1 cellular context compared by ENCODE assay signal in the genomic region with DNA sequence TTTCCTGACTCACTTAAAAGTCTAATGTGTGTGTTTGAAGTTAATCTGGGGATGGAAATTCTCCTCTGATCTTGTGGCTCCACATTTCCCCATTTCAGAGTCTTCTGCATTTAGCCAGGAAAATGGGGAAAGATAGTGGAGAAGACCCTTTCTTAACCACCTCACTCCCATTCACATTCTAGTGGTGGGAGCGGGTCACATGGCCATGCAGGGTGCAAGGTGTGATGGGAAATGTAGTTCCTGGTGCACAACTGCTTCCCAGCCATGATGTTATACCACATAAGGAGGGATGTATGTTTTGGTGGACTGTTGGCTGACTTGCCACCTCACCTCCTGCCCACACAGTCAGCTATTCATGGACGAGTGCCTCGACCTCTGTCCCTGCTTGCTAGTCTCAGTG.
TF ChIP-seq lines count a peak whose summit lies in the region.

No MANE protein-coding gene starts in this region.

TF ChIP-seq in K562, 482 proteins besides CTCF, POLR2A, EP300 and RAD21 (continued from another document and continues in another):
- TF ChIP-seq, protein P1, sequence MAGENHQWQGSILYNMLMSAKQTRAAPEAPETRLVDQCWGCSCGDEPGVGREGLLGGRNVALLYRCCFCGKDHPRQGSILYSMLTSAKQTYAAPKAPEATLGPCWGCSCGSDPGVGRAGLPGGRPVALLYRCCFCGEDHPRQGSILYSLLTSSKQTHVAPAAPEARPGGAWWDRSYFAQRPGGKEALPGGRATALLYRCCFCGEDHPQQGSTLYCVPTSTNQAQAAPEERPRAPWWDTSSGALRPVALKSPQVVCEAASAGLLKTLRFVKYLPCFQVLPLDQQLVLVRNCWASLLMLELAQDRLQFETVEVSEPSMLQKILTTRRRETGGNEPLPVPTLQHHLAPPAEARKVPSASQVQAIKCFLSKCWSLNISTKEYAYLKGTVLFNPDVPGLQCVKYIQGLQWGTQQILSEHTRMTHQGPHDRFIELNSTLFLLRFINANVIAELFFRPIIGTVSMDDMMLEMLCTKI (IDR thresholded peaks at IDR 0.05; ENCODE audit: partially characterized antibody), result no peak
- TF ChIP-seq CCNT2 (IDR thresholded peaks at IDR 0.05; ENCODE audit: borderline replicate concordance, extremely low read depth, insufficient read length, low read depth, low read length) (no peak), ZC3H11A (IDR thresholded peaks at IDR 0.05; ENCODE audit: low read depth, low read length) (no peak), ZNF586 (CRISPR knock-in tag; conservative IDR thresholded peaks at IDR 0.05) (no peak), ETV1 (tag; conservative IDR thresholded peaks at IDR 0.05; ENCODE audit: low read depth) (no peak), NELFE (IDR thresholded peaks at IDR 0.05; ENCODE audit: insufficient read depth, insufficient read length) (no peak), LARP7 (IDR thresholded peaks at IDR 0.05) (no peak), POLR3A (IDR thresholded peaks at IDR 0.05; ENCODE audit: borderline replicate concordance, extremely low read depth, insufficient read depth, insufficient read length) (no peak), NCOR1 (IDR thresholded peaks at IDR 0.05) (no peak), NFE2 (IDR thresholded peaks at IDR 0.05; ENCODE audit: low read depth) (no peak), TAL1 (IDR thresholded peaks at IDR 0.05) (no peak), HCFC1 (IDR thresholded peaks at IDR 0.05; ENCODE audit: low read depth, low read length) (peak; percentile 83), ZNF143 (CRISPR knock-in tag; IDR thresholded peaks at IDR 0.05) (peak; percentile 76), ZNF561 (CRISPR knock-in tag; conservative IDR thresholded peaks at IDR 0.05) (no peak), FOXP1 (CRISPR knock-in tag; IDR thresholded peaks at IDR 0.05) (no peak), ETV6 (IDR thresholded peaks at IDR 0.05; ENCODE audit: borderline replicate concordance in 1 of 2, low read depth in 2 of 2, low read length in 1 of 2) (no peak), ETV6 (CRISPR knock-in tag; IDR thresholded peaks at IDR 0.05; ENCODE audit: borderline replicate concordance) (no peak), SMARCA4 (IDR thresholded peaks at IDR 0.05) (no peak), NFYB (IDR thresholded peaks at IDR 0.05; ENCODE audit: extremely low read depth, insufficient read length) (peak; percentile 61), ETV5 (CRISPR knock-in tag; IDR thresholded peaks at IDR 0.05; ENCODE audit: low read depth) (no peak), MAFG (tag; conservative IDR thresholded peaks at IDR 0.05) (no peak), SIX5 (IDR thresholded peaks at IDR 0.05; ENCODE audit: borderline replicate concordance in 1 of 2, insufficient read depth in 1 of 2, low read depth in 1 of 2, low read length in 2 of 2) (peak; percentile 46 to 52; a peak in 3 of 4 replicates), ZBTB33 (CRISPR knock-in tag; IDR thresholded peaks at IDR 0.05) (no peak), ZNF696 (CRISPR knock-in tag; conservative IDR thresholded peaks at IDR 0.05) (no peak), NCOA4 (IDR thresholded peaks at IDR 0.05; ENCODE audit: partially characterized antibody) (no peak), NONO (IDR thresholded peaks at IDR 0.05; ENCODE audit: low read depth in 2 of 2, low read length in 1 of 2) (no peak), DPF2 (IDR thresholded peaks at IDR 0.05) (no peak), MLX (CRISPR knock-in tag; conservative IDR thresholded peaks at IDR 0.05) (no peak), USF1 (CRISPR knock-in tag; IDR thresholded peaks at IDR 0.05) (peak; percentile 89), KDM4B (IDR thresholded peaks at IDR 0.05; ENCODE audit: borderline replicate concordance in 2 of 2, low read depth in 1 of 2) (no peak), ZNF146 (CRISPR knock-in tag; IDR thresholded peaks at IDR 0.05; ENCODE audit: unreplicated experiment) (no peak), ZNF77 (CRISPR knock-in tag; IDR thresholded peaks at IDR 0.05) (no peak), RAD51 (IDR thresholded peaks at IDR 0.05; ENCODE audit: borderline replicate concordance, low read depth) (peak; percentile 81), TGIF2 (CRISPR knock-in tag; IDR thresholded peaks at IDR 0.05) (no peak), JUND (IDR thresholded peaks at IDR 0.05; ENCODE audit: borderline replicate concordance, low read depth, low read length) (no peak), JUND (tag; IDR thresholded peaks at IDR 0.05; ENCODE audit: borderline replicate concordance, low read depth, low read length) (no peak)
- TF ChIP-seq, protein P2, sequence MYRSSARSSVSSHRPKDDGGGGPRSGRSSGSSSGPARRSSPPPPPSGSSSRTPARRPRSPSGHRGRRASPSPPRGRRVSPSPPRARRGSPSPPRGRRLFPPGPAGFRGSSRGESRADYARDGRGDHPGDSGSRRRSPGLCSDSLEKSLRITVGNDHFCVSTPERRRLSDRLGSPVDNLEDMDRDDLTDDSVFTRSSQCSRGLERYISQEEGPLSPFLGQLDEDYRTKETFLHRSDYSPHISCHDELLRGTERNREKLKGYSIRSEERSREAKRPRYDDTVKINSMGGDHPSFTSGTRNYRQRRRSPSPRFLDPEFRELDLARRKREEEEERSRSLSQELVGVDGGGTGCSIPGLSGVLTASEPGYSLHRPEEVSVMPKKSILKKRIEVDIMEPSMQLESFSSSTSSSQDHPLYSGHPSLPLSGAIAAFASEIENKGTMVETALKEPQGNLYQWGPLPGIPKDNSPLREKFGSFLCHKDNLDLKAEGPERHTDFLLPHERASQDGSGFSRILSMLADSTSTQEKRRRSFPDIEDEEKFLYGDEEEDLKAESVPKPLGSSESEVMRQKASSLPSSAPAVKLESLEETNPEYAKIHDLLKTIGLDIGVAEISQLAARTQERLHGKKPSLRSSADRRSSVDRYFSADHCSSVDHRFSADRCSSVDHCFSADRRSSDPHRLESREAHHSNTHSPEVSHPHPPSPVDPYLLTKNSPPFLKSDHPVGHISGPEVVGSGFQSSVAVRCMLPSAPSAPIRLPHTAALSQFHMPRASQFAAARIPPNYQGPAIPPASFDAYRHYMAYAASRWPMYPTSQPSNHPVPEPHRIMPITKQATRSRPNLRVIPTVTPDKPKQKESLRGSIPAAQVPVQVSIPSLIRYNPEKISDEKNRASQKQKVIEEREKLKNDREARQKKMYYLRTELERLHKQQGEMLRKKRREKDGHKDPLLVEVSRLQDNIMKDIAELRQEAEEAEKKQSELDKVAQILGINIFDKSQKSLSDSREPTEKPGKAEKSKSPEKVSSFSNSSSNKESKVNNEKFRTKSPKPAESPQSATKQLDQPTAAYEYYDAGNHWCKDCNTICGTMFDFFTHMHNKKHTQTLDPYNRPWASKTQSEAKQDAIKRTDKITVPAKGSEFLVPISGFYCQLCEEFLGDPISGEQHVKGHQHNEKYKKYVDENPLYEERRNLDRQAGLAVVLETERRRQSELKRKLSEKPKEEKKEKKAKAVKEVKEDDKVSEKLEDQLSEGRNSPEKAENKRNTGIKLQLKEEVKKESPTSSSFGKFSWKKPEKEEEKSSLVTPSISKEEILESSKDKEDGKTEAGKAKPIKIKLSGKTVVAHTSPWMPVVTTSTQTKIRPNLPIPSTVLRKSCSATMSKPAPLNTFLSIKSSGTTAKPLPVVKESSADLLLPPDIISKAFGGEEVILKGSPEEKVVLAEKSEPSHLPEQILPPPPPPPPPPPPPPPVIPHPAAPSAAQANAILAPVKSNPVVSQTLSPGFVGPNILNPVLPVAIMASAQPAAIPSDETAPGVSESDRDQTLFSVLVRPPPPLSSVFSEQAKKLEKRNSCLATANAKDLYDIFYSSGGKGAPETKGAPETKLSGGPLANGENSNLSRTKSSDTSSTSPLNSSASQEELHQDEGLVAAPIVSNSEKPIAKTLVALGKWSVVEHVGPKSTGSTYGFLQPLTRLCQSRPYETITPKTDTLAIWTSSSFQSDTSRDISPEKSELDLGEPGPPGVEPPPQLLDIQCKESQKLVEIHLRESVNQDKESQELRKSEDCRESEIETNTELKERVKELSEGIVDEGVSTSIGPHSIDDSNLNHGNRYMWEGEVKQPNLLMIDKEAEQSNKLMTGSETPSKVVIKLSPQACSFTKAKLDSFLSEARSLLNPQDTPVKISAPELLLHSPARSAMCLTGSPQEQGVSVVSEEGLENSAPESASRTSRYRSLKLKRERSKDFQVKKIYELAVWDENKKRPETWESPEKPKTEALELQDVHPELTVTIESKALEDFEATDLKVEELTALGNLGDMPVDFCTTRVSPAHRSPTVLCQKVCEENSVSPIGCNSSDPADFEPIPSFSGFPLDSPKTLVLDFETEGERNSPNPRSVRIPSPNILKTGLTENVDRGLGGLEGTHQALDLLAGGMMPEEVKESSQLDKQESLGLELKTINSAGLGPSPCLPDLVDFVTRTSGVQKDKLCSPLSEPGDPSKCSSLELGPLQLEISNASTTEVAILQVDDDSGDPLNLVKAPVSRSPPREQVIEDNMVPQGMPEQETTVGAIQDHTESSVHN (IDR thresholded peaks at IDR 0.05; ENCODE audit: borderline replicate concordance in 1 of 2, low read depth in 1 of 2), result no peak
- TF ChIP-seq, protein P3, sequence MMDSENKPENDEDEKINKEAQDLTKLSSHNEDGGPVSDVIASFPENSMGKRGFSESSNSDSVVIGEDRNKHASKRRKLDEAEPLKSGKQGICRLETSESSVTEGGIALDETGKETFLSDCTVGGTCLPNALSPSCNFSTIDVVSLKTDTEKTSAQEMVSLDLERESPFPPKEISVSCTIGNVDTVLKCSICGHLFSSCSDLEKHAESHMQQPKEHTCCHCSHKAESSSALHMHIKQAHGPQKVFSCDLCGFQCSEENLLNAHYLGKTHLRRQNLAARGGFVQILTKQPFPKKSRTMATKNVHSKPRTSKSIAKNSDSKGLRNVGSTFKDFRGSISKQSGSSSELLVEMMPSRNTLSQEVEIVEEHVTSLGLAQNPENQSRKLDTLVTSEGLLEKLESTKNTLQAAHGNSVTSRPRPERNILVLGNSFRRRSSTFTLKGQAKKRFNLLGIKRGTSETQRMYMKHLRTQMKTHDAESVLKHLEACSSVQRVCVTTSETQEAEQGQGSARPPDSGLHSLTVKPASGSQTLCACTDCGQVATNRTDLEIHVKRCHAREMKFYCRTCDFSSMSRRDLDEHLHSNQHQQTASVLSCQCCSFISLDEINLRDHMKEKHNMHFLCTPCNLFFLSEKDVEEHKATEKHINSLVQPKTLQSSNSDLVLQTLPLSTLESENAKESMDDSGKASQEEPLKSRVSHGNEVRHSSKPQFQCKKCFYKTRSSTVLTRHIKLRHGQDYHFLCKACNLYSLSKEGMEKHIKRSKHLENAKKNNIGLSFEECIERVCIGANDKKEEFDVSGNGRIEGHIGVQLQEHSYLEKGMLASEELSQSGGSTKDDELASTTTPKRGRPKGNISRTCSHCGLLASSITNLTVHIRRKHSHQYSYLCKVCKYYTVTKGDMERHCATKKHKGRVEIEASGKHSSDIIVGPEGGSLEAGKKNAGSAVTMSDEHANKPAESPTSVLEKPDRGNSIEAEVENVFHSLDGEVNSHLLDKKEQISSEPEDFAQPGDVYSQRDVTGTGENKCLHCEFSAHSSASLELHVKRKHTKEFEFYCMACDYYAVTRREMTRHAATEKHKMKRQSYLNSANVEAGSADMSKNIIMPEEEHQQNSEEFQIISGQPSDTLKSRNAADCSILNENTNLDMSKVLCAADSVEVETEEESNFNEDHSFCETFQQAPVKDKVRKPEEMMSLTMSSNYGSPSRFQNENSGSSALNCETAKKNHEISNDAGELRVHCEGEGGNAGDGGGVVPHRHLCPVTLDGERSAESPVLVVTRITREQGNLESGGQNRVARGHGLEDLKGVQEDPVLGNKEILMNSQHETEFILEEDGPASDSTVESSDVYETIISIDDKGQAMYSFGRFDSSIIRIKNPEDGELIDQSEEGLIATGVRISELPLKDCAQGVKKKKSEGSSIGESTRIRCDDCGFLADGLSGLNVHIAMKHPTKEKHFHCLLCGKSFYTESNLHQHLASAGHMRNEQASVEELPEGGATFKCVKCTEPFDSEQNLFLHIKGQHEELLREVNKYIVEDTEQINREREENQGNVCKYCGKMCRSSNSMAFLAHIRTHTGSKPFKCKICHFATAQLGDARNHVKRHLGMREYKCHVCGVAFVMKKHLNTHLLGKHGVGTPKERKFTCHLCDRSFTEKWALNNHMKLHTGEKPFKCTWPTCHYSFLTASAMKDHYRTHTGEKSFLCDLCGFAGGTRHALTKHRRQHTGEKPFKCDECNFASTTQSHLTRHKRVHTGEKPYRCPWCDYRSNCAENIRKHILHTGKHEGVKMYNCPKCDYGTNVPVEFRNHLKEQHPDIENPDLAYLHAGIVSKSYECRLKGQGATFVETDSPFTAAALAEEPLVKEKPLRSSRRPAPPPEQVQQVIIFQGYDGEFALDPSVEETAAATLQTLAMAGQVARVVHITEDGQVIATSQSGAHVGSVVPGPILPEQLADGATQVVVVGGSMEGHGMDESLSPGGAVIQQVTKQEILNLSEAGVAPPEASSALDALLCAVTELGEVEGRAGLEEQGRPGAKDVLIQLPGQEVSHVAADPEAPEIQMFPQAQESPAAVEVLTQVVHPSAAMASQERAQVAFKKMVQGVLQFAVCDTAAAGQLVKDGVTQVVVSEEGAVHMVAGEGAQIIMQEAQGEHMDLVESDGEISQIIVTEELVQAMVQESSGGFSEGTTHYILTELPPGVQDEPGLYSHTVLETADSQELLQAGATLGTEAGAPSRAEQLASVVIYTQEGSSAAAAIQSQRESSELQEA (IDR thresholded peaks at IDR 0.05; ENCODE audit: low read depth), result no peak
- TF ChIP-seq, protein P4, sequence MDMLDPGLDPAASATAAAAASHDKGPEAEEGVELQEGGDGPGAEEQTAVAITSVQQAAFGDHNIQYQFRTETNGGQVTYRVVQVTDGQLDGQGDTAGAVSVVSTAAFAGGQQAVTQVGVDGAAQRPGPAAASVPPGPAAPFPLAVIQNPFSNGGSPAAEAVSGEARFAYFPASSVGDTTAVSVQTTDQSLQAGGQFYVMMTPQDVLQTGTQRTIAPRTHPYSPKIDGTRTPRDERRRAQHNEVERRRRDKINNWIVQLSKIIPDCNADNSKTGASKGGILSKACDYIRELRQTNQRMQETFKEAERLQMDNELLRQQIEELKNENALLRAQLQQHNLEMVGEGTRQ (CRISPR knock-in tag; IDR thresholded peaks at IDR 0.05), result peak; percentile 95
